14 cellular contexts compared by ENCODE assay signal in genomic region chr14:93708800-93709199, GRCh38.
"Had no signal": no experiment of that assay in that cellular context is flagged by ENCODE, and none has a peak within 500 bp of the region (broad histone marks: within the 10 kb centered on the region; RNA-seq: fewer than 3 reads in every experiment).

No MANE protein-coding gene starts in this region.

- H3K27ac Mint-ChIP-seq: naive B cell, nephron progenitor cell had no signal

- H3K4me3 Mint-ChIP-seq: naive B cell, nephron progenitor cell had no signal

- ATAC-seq: foreskin keratinocyte, left colon had no signal

- DNase-seq: foreskin keratinocyte; hippocampal formation; left colon; left ventricle myocardium superior; mesendoderm; naive B cell; nephron progenitor cell; ovary; right cardiac atrium; stimulated activated CD4-positive, alpha-beta T cell treated with anti-CD3 and anti-CD28 coated beads, Interleukin-2, amount 100 ng/mL, for 48 hours; stimulated activated naive CD4-positive, alpha-beta T cell treated with Interleukin-2 at 50 U/mL for 16 hours had no signal

- H3K9me3 Mint-ChIP-seq: naive B cell, nephron progenitor cell had no signal

- H3K36me3 ChIP-seq: neutrophil, ovary had no signal

- H3K27me3 ChIP-seq: foreskin keratinocyte, neutrophil, ovary had no signal

- H3K4me1 Mint-ChIP-seq: naive B cell, nephron progenitor cell had no signal

- H3K27ac ChIP-seq: foreskin keratinocyte, neutrophil, ovary had no signal

- H3K36me3 Mint-ChIP-seq: naive B cell had no signal

- H3K9me3 ChIP-seq: neutrophil, ovary had no signal

- H3K4me3 ChIP-seq: ovary, smooth muscle cell had no signal

- FAIRE-seq: urothelium cell line had no signal

- H3K4me1 ChIP-seq: foreskin keratinocyte had no signal
